ENCODE assay signal across 10 cellular contexts in the genomic region with DNA sequence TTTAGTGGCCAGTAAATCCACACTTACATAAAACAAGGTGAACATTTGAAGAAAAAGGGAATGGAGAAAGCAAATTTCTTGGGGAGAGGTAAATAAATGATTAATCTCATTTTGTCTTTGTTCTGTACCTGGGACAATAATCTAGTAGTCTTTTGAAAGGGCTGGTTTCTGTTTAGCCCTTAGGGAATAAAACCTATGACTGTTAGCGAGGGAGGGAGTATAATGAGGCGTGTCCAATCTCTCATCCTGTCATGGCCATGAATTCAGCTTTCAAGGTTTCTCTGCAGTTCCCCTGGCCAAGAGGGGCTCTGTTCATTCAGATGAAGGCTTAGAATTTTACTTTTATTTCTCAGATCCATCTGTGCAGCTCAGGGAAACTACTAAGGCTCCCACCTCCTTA. TPM values are rescaled to one million over a fixed set of nuclear protein-coding genes. Genes with fewer than 3 reads are reported as not detected.
DNase-seq lines count a peak whose midpoint lies in the region; ATAC-seq and TF ChIP-seq lines count a peak whose summit lies in the region.
"Had no signal": no experiment of that assay in that cellular context is flagged by ENCODE, and none has a peak within 500 bp of the region (broad histone marks: within the 10 kb centered on the region; RNA-seq: fewer than 3 reads in every experiment).

No MANE protein-coding gene starts in this region.

- H3K4me3 ChIP-seq in A673 (ENCODE audit: low read depth, low read length, poor library complexity, severe bottlenecking) = no peak overlapping the region

- H3K27me3 Mint-ChIP-seq in endothelial cell (ENCODE audit: unreplicated experiment) = no peaks in the 10 kb centered on the region
- H3K27me3 Mint-ChIP-seq in activated T-helper 17 cell treated with anti-CD3 and anti-CD28 coated beads, Interleukin-2, amount 50 U/mL, for 72 hours = no peaks in the 10 kb centered on the region
- peaks cover 10% of the 10 kb centered on the region for H3K27me3 Mint-ChIP-seq in activated T-cell treated with anti-CD3 and anti-CD28 coated beads, Interleukin-2, amount 50 U/mL, for 72 hours (ENCODE audit: low read depth)

- no peaks in the 10 kb centered on the region for H3K9me3 ChIP-seq in A673 (ENCODE audit: low read depth, low read length, poor library complexity, severe bottlenecking)

- no peak overlapping the region for H3K27ac Mint-ChIP-seq in endothelial cell (ENCODE audit: unreplicated experiment)
- H3K27ac Mint-ChIP-seq in activated T-helper 17 cell treated with anti-CD3 and anti-CD28 coated beads, Interleukin-2, amount 50 U/mL, for 72 hours = no peak overlapping the region
- H3K27ac Mint-ChIP-seq in activated T-cell treated with anti-CD3 and anti-CD28 coated beads, Interleukin-2, amount 50 U/mL, for 72 hours = no peak overlapping the region

- CTCF ChIA-PET in A673 (lab: Charles Lee) = no interaction called here

- POLR2A ChIA-PET in A673 (lab: Charles Lee; ENCODE audit: low non-redundant PET) = no interaction called here

- H3K9me3 Mint-ChIP-seq in endothelial cell (ENCODE audit: unreplicated experiment) = no peaks in the 10 kb centered on the region
- H3K9me3 Mint-ChIP-seq in activated T-helper 17 cell treated with anti-CD3 and anti-CD28 coated beads, Interleukin-2, amount 50 U/mL, for 72 hours = no peaks in the 10 kb centered on the region
- no peaks in the 10 kb centered on the region for H3K9me3 Mint-ChIP-seq in activated T-cell treated with anti-CD3 and anti-CD28 coated beads, Interleukin-2, amount 50 U/mL, for 72 hours

- peaks cover 3% of the 10 kb centered on the region for H3K4me1 Mint-ChIP-seq in endothelial cell (ENCODE audit: unreplicated experiment)
- no peaks in the 10 kb centered on the region for H3K4me1 Mint-ChIP-seq in activated T-helper 17 cell treated with anti-CD3 and anti-CD28 coated beads, Interleukin-2, amount 50 U/mL, for 72 hours
- no peaks in the 10 kb centered on the region for H3K4me1 Mint-ChIP-seq in activated T-cell treated with anti-CD3 and anti-CD28 coated beads, Interleukin-2, amount 50 U/mL, for 72 hours (ENCODE audit: low read depth)

- H3K4me1 ChIP-seq in A673 (ENCODE audit: insufficient read depth, low read length, poor library complexity, severe bottlenecking) = no peaks in the 10 kb centered on the region

- H3K27ac ChIP-seq in A673 (ENCODE audit: low read depth, low read length, poor library complexity, severe bottlenecking) = no peak overlapping the region

- no TSS peak for BruUV-seq in A673 (replicated peaks; lab: Mats Ljungman, UMichigan)

- ATAC-seq in GM19397 (IDR thresholded peaks at IDR 0.05; ENCODE audit: unreplicated experiment) = peak; percentile 97
- ATAC-seq in HG03064 (IDR thresholded peaks at IDR 0.05; ENCODE audit: low read depth, unreplicated experiment) = peak; percentile 90
- no peak for ATAC-seq in activated T-helper 17 cell treated with anti-CD3 and anti-CD28 coated beads, Interleukin-2, amount 50 U/mL, for 72 hours (replicated peaks)
- ATAC-seq in activated T-cell treated with anti-CD3 and anti-CD28 coated beads, Interleukin-2, amount 50 U/mL, for 72 hours (replicated peaks in 1 of 2) = no peak

- H3K36me3 Mint-ChIP-seq in endothelial cell (ENCODE audit: low read depth, unreplicated experiment) = no peaks in the 10 kb centered on the region
- no peaks in the 10 kb centered on the region for H3K36me3 Mint-ChIP-seq in activated T-helper 17 cell treated with anti-CD3 and anti-CD28 coated beads, Interleukin-2, amount 50 U/mL, for 72 hours (ENCODE audit: low read depth)
- no peaks in the 10 kb centered on the region for H3K36me3 Mint-ChIP-seq in activated T-cell treated with anti-CD3 and anti-CD28 coated beads, Interleukin-2, amount 50 U/mL, for 72 hours (ENCODE audit: insufficient read depth in 2 of 2)

- TF ChIP-seq CTCF in A673 (conservative IDR thresholded peaks at IDR 0.05; ENCODE audit: low read depth, low read length) (no peak), endothelial cell (IDR thresholded peaks at IDR 0.05; ENCODE audit: unreplicated experiment) (no peak)

- H3K4me3 Mint-ChIP-seq in endothelial cell (ENCODE audit: unreplicated experiment) = no peak overlapping the region
- no peak overlapping the region for H3K4me3 Mint-ChIP-seq in activated T-helper 17 cell treated with anti-CD3 and anti-CD28 coated beads, Interleukin-2, amount 50 U/mL, for 72 hours
- H3K4me3 Mint-ChIP-seq in activated T-cell treated with anti-CD3 and anti-CD28 coated beads, Interleukin-2, amount 50 U/mL, for 72 hours = no peak overlapping the region

- DNase-seq in A673 (ENCODE audit: low spot score) = peak; percentile 49
- peak; percentile 61 for DNase-seq in RPMI7951 (ENCODE audit: low read depth)
- DNase-seq in endothelial cell (ENCODE audit: low spot score) = no peak
- no peak for DNase-seq in activated T-cell treated with anti-CD3 and anti-CD28 coated beads, Interleukin-2, amount 50 U/mL, for 72 hours
- no peak for DNase-seq in cerebellar nuclear complex (lab: John Stamatoyannopoulos, UW)
- DNase-seq: anterior cingulate cortex, KBM-7 had no signal

- no peaks in the 10 kb centered on the region for H3K27me3 ChIP-seq in A673 (replicated peaks; ENCODE audit: insufficient read depth, low read depth, low read length, poor library complexity)

- intact Hi-C loops in A673 (cut with micrococcal nuclease; ENCODE audit: unreplicated experiment) = no loop called here

- H3K36me3 ChIP-seq in A673 (ENCODE audit: insufficient read depth, low read length, poor library complexity, severe bottlenecking) = no peaks in the 10 kb centered on the region

RNA-seq across cellular contexts. Expression of a gene that starts 12.0 kb away (rescaled TPM):
- 72.9 and 77.4 TPM in 2 replicates for total RNA-seq in A673 (2021)
- total RNA-seq in RPMI7951 (2014; rRNA removed; shearing (Covaris generic)) = 18.1 and 23.1 TPM in 2 replicates
- total RNA-seq in endothelial cell (ENCODE audit: unreplicated experiment) = 67.2 TPM
- total RNA-seq in activated T-helper 17 cell treated with anti-CD3 and anti-CD28 coated beads, Interleukin-2, amount 50 U/mL, for 72 hours = 10 to 100 TPM; 41.3 to 42.2 TPM
- 10 to 100 TPM; 30.4 to 38.6 TPM for total RNA-seq in activated T-cell treated with anti-CD3 and anti-CD28 coated beads, Interleukin-2, amount 50 U/mL, for 72 hours

Comparison
In these comparisons a context has a peak if more than half of its experiments do, and no peak if none do; other contexts are left out.
1. DNase-seq: peak in A673 (single experiment) and RPMI7951 (single experiment); none in endothelial cell (single experiment), activated T-cell treated with anti-CD3 and anti-CD28 coated beads, Interleukin-2, amount 50 U/mL, for 72 hours (0 of 2) and cerebellar nuclear complex (0 of 2).
2. ATAC-seq: peak in GM19397 (single experiment) and HG03064 (single experiment); none in activated T-helper 17 cell treated with anti-CD3 and anti-CD28 coated beads, Interleukin-2, amount 50 U/mL, for 72 hours (single experiment) and activated T-cell treated with anti-CD3 and anti-CD28 coated beads, Interleukin-2, amount 50 U/mL, for 72 hours (0 of 2).